In genomic region chr9:82588801-82589200, GRCh38 we compare ENCODE assay signal across 19 cellular contexts.
"Had no signal": no experiment of that assay in that cellular context is flagged by ENCODE, and none has a peak within 500 bp of the region (broad histone marks: within the 10 kb centered on the region; RNA-seq: fewer than 3 reads in every experiment).

No MANE protein-coding gene starts in this region.

- DNase-seq: effector memory CD8-positive, alpha-beta T cell; left lung; lower lobe of right lung; mucosa of descending colon; naive B cell; spleen; stimulated activated CD4-positive, alpha-beta T cell treated with anti-CD3 and anti-CD28 coated beads, Interleukin-2, amount 100 ng/mL, for 48 hours; stimulated activated naive B cell treated with anti-CD40 and anti-IgM and Interleukin-4, amounts not matched to agents 10 μg/mL and 1 μg/mL and 100 μg/mL, for 72 hours; upper lobe of right lung; uterus had no signal

- ATAC-seq: effector memory CD8-positive, alpha-beta T cell; left lung; lower lobe of right lung; mucosa of descending colon; natural killer cell treated with Interleukin-12 subunit alpha and Interleukin-12 subunit beta and Interleukin-15 and Interleukin-18, amount 100 ng/mL, for 72 hours; stimulated activated naive B cell treated with anti-CD40 and anti-IgM and Interleukin-4, amounts not matched to agents 10 μg/mL and 1 μg/mL and 100 μg/mL, for 72 hours; upper lobe of right lung had no signal

- H3K36me3 Mint-ChIP-seq: naive B cell; natural killer cell treated with Interleukin-12 subunit alpha and Interleukin-12 subunit beta and Interleukin-15 and Interleukin-18, amount 100 ng/mL, for 72 hours; neural progenitor cell; stimulated activated naive B cell treated with anti-CD40 and anti-IgM and Interleukin-4, amounts not matched to agents 10 μg/mL and 1 μg/mL and 100 μg/mL, for 72 hours had no signal

- H3K9me3 Mint-ChIP-seq: neural progenitor cell; stimulated activated naive B cell treated with anti-CD40 and anti-IgM and Interleukin-4, amounts not matched to agents 10 μg/mL and 1 μg/mL and 100 μg/mL, for 72 hours had no signal

- H3K36me3 ChIP-seq: left lung, lower lobe of right lung, neural progenitor cell, prostate gland, right atrium auricular region, spleen, thoracic aorta, tibial nerve, upper lobe of right lung, uterus had no signal

- H3K27ac Mint-ChIP-seq: effector memory CD8-positive, alpha-beta T cell; naive B cell; natural killer cell treated with Interleukin-12 subunit alpha and Interleukin-12 subunit beta and Interleukin-15 and Interleukin-18, amount 100 ng/mL, for 72 hours; neural progenitor cell; stimulated activated naive B cell treated with anti-CD40 and anti-IgM and Interleukin-4, amounts not matched to agents 10 μg/mL and 1 μg/mL and 100 μg/mL, for 72 hours; stimulated activated naive CD8-positive, alpha-beta T cell treated with anti-CD3 and anti-CD28 coated beads, Interleukin-15, Interleukin-2, amounts not matched to agents 100 ng/mL and 50 ng/mL, for 24 hours had no signal

- H2AFZ ChIP-seq: neural progenitor cell had no signal

- H3K4me1 Mint-ChIP-seq: neural progenitor cell had no signal

- H3K4me2 ChIP-seq: neural progenitor cell had no signal

- H3K27ac ChIP-seq: coronary artery, left lung, lower lobe of right lung, neural progenitor cell, prostate gland, right atrium auricular region, skin epidermis, spleen, thoracic aorta, tibial nerve, upper lobe of right lung, uterus had no signal

- H3K4me1 ChIP-seq: left lung, lower lobe of right lung, neural progenitor cell, prostate gland, right atrium auricular region, spleen, tibial nerve, upper lobe of right lung, uterus had no signal

- H3K4me3 Mint-ChIP-seq: effector memory CD8-positive, alpha-beta T cell; naive B cell; natural killer cell treated with Interleukin-12 subunit alpha and Interleukin-12 subunit beta and Interleukin-15 and Interleukin-18, amount 100 ng/mL, for 72 hours; neural progenitor cell; stimulated activated naive B cell treated with anti-CD40 and anti-IgM and Interleukin-4, amounts not matched to agents 10 μg/mL and 1 μg/mL and 100 μg/mL, for 72 hours; stimulated activated naive CD8-positive, alpha-beta T cell treated with anti-CD3 and anti-CD28 coated beads, Interleukin-15, Interleukin-2, amounts not matched to agents 100 ng/mL and 50 ng/mL, for 24 hours had no signal

- H3K9me3 ChIP-seq: left lung, lower lobe of right lung, mucosa of descending colon, prostate gland, right atrium auricular region, spleen, thoracic aorta, tibial nerve, upper lobe of right lung, uterus had no signal

- H3K27me3 Mint-ChIP-seq: effector memory CD8-positive, alpha-beta T cell; natural killer cell treated with Interleukin-12 subunit alpha and Interleukin-12 subunit beta and Interleukin-15 and Interleukin-18, amount 100 ng/mL, for 72 hours; stimulated activated naive B cell treated with anti-CD40 and anti-IgM and Interleukin-4, amounts not matched to agents 10 μg/mL and 1 μg/mL and 100 μg/mL, for 72 hours; stimulated activated naive CD8-positive, alpha-beta T cell treated with anti-CD3 and anti-CD28 coated beads, Interleukin-15, Interleukin-2, amounts not matched to agents 100 ng/mL and 50 ng/mL, for 24 hours had no signal

- H3K9ac ChIP-seq: neural progenitor cell had no signal

- H3K4me3 ChIP-seq: coronary artery, left lung, lower lobe of right lung, mucosa of descending colon, neural progenitor cell, prostate gland, right atrium auricular region, skin epidermis, spleen, thoracic aorta, tibial nerve, upper lobe of right lung, uterus had no signal

- H3K27me3 ChIP-seq: left lung, neural progenitor cell, right atrium auricular region, spleen, tibial nerve, upper lobe of right lung, uterus had no signal
